Comparison of ENCODE assay signal across 24 cellular contexts in genomic region chr1:195251900-195252299, GRCh38.
"Had no signal": no experiment of that assay in that cellular context is flagged by ENCODE, and none has a peak within 500 bp of the region (broad histone marks: within the 10 kb centered on the region; RNA-seq: fewer than 3 reads in every experiment).

No MANE protein-coding gene starts in this region.

- H3K36me3 Mint-ChIP-seq: activated naive CD8-positive, alpha-beta T cell treated with anti-CD3 and anti-CD28 coated beads, Interleukin-2, amount 10 ng/mL, durations not matched to agents 7 days and 5 days; T-cell had no signal

- H3K27me3 Mint-ChIP-seq: activated CD8-positive, alpha-beta T cell treated with anti-CD3 and anti-CD28 coated beads for 36 hours; activated naive CD8-positive, alpha-beta T cell treated with anti-CD3 and anti-CD28 coated beads, Interleukin-2, amount 10 ng/mL, durations not matched to agents 7 days and 5 days; T-cell had no signal

- DNase-seq: activated CD4-positive, alpha-beta T cell treated with anti-CD3 and anti-CD28 coated beads for 4 hours; activated CD8-positive, alpha-beta memory T cell treated with anti-CD3 and anti-CD28 coated beads, Interleukin-2, amount 50 U/mL, for 4 hours; activated CD8-positive, alpha-beta T cell treated with anti-CD3 and anti-CD28 coated beads for 36 hours; activated naive CD4-positive, alpha-beta T cell treated with anti-CD3 and anti-CD28 coated beads, Interleukin-2, amount 50 U/mL, for 16 hours; activated naive CD8-positive, alpha-beta T cell treated with anti-CD3 and anti-CD28 coated beads, Interleukin-2, amount 10 ng/mL, durations not matched to agents 7 days and 5 days; activated T-cell treated with anti-CD3 and anti-CD28 coated beads, Interleukin-2, amount 50 U/mL, for 1 hour; aorta; central memory CD4-positive, alpha-beta T cell; MM.1S; NCI-H1105; NCI-H1436; NCI-H1694 treated with DMSO at 0.1 percent for 48 hours; NCI-H2029 treated with DMSO at 0.1 percent for 48 hours; NCI-H345; NCI-H510A; NCI-H526 treated with DMSO at 0.1 percent for 48 hours; PC-3; SIG-M5; T-cell; T-helper 2 cell; T1000 had no signal

- H3K27ac Mint-ChIP-seq: activated CD8-positive, alpha-beta T cell treated with anti-CD3 and anti-CD28 coated beads for 36 hours; activated naive CD8-positive, alpha-beta T cell treated with anti-CD3 and anti-CD28 coated beads, Interleukin-2, amount 10 ng/mL, durations not matched to agents 7 days and 5 days; T-cell had no signal

- H3K9me3 ChIP-seq: breast epithelium had no signal

- H3K4me1 ChIP-seq: breast epithelium had no signal

- H3K4me3 Mint-ChIP-seq: activated CD8-positive, alpha-beta T cell treated with anti-CD3 and anti-CD28 coated beads for 36 hours; activated naive CD8-positive, alpha-beta T cell treated with anti-CD3 and anti-CD28 coated beads, Interleukin-2, amount 10 ng/mL, durations not matched to agents 7 days and 5 days; T-cell had no signal

- H3K36me3 ChIP-seq: breast epithelium had no signal

- H3K27me3 ChIP-seq: breast epithelium had no signal

- H3K4me3 ChIP-seq: breast epithelium, SK-N-MC had no signal

- H3K4me1 Mint-ChIP-seq: activated naive CD8-positive, alpha-beta T cell treated with anti-CD3 and anti-CD28 coated beads, Interleukin-2, amount 10 ng/mL, durations not matched to agents 7 days and 5 days; T-cell had no signal

- H3K27ac ChIP-seq: breast epithelium, SK-N-MC, VCaP had no signal

- H3K9me3 Mint-ChIP-seq: activated CD8-positive, alpha-beta T cell treated with anti-CD3 and anti-CD28 coated beads for 36 hours; activated naive CD8-positive, alpha-beta T cell treated with anti-CD3 and anti-CD28 coated beads, Interleukin-2, amount 10 ng/mL, durations not matched to agents 7 days and 5 days; T-cell had no signal
